Comparison of ENCODE assay signal across 7 cellular contexts in the genomic region with DNA sequence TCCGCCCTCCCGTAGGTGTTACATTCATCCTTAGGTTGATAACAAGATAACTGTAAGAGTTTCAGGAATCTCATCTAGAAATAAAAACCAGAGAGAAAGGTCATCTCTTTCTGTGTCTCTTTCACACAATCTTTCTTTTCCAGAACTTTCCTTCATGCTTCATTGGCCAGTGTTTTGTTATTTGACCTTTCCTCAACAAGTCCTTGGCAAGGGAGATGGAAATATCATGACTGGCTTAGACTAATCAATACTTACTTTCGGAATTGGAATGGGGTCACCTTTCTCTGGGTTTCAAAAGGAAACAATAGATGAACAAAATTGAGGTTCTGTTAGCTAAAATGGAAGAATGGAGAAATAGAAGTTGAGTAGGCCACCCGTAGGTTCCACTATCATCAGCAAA.
"Had no signal": no experiment of that assay in that cellular context is flagged by ENCODE, and none has a peak within 500 bp of the region (broad histone marks: within the 10 kb centered on the region; RNA-seq: fewer than 3 reads in every experiment).

No MANE protein-coding gene starts in this region.

- FAIRE-seq: H1, H54, HTR-8/SVneo had no signal

- DNase-seq: H9, HCEC 1CT, KBM-7 had no signal

- H2AFZ ChIP-seq: GM23338 had no signal

- H3K4me3 ChIP-seq: GM23338 had no signal

- ATAC-seq: GM23338 had no signal

- H3K4me2 ChIP-seq: GM23338 had no signal
